ENCODE assay signal across 16 cellular contexts in genomic region chr1:22296701-22297591, GRCh38.
DNase-seq lines count a peak whose midpoint lies in the region; ATAC-seq and TF ChIP-seq lines count a peak whose summit lies in the region.
"Had no signal": no experiment of that assay in that cellular context is flagged by ENCODE, and none has a peak within 500 bp of the region (broad histone marks: within the 10 kb centered on the region; RNA-seq: fewer than 3 reads in every experiment).

No MANE protein-coding gene starts in this region.

- no peaks in the 10 kb centered on the region for H3K79me2 ChIP-seq in DND-41 (ENCODE audit: insufficient read depth, low read length)
- no peaks in the 10 kb centered on the region for H3K79me2 ChIP-seq in mammary epithelial cell (ENCODE audit: insufficient read depth, low read length)

- H3K27ac ChIP-seq in DND-41 (ENCODE audit: low read length) (no peak overlapping the region), mammary epithelial cell (ENCODE audit: insufficient read depth, low read depth, low read length) (no peak overlapping the region)
- H3K27ac ChIP-seq: C4-2B, ovary had no signal

- H3K27me3 Mint-ChIP-seq in activated T-helper 17 cell treated with anti-CD3 and anti-CD28 coated beads, Interleukin-2, amount 50 U/mL, for 72 hours: peaks cover 59% of the 10 kb centered on the region

- H3K4me3 ChIP-seq in DND-41 (ENCODE audit: low read depth in 1 of 2, low read length in 2 of 2) (no peak overlapping the region), H7 (ENCODE audit: insufficient read depth, low read depth, low read length) (no peak overlapping the region), mammary epithelial cell (replicated peaks in 1 of 3; ENCODE audit: insufficient read depth in 1 of 3, low read depth in 2 of 3, low read length in 3 of 3) (no peak overlapping the region)
- H3K4me3 ChIP-seq: mucosa of descending colon, ovary had no signal

- no peak for TF ChIP-seq CTCF in DND-41 (IDR thresholded peaks at IDR 0.05; ENCODE audit: borderline replicate concordance, extremely low read depth, low read length, poor library complexity, severe bottlenecking)
- no peak for TF ChIP-seq CTCF in mammary epithelial cell (conservative IDR thresholded peaks at IDR 0.05 in 1 of 2, IDR thresholded peaks at IDR 0.05 in 1 of 2; ENCODE audit: extremely low read depth in 1 of 2, insufficient read depth in 1 of 2, low read depth in 1 of 2, low read length in 2 of 2)
- TF ChIP-seq CTCF in GM13977 (IDR thresholded peaks at IDR 0.05; ENCODE audit: extremely low read depth, insufficient read depth, missing control alignments): no peak

- dilution Hi-C loops in mammary epithelial cell (cut with HindIII; ENCODE audit: low sequenced_read_pairs): no loop called here

- peak; percentile 31 for DNase-seq in DND-41
- DNase-seq in H7: peak; percentile 30
- DNase-seq in mammary epithelial cell: peak; percentile 56
- peak; percentile 60 for DNase-seq in myocyte (ENCODE audit: low read depth)
- no peak for DNase-seq in Right ventricle myocardium superior
- DNase-seq in GM13977 (ENCODE audit: low spot score): no peak
- DNase-seq in ACHN: no peak
- DNase-seq: activated B cell treated with CpG ODN at 0.5 μM for 24 hours, DMS79 treated with DMSO at 0.1 percent for 48 hours, mucosa of descending colon, NCI-H1105 treated with DMSO at 0.1 percent for 48 hours, NCI-H226, ovary had no signal

- whole genome bisulfite sequencing in mammary epithelial cell (ENCODE audit: low coverage, missing lambda C conversion rate): 3% methylated on average over 13 of the region's 14 CpGs

- no peak overlapping the region for H3K9ac ChIP-seq in DND-41 (ENCODE audit: low read depth, low read length)
- H3K9ac ChIP-seq in mammary epithelial cell (ENCODE audit: insufficient read depth, low read length): no peak overlapping the region

- in situ Hi-C loops in mammary epithelial cell (cut with MboI; ENCODE audit: low sequenced_read_pairs in 2 of 2): no loop called here
- in situ Hi-C loops in GM13977 (cut with MboI; ENCODE audit: low pct_unique_long_range_greater_than_20kb, low sequenced_read_pairs, unreplicated experiment): no loop called here
- in situ Hi-C loops in ACHN (cut with HindIII; ENCODE audit: low pct_ligation_motif_present, low pct_unique_long_range_greater_than_20kb, low sequenced_read_pairs): no loop called here

- H4K20me1 ChIP-seq in DND-41 (ENCODE audit: insufficient read depth, low read length): 0 out of 2 replicates have a peak, but pooled peaks cover 2% of the 10 kb centered on the region
- no peaks in the 10 kb centered on the region for H4K20me1 ChIP-seq in mammary epithelial cell (ENCODE audit: insufficient read depth, low read length)

- CTCF ChIA-PET in mammary epithelial cell (lab: Charles Lee; ENCODE audit: low non-redundant PET): no interaction called here

- BruUV-seq in mammary epithelial cell (replicated peaks; lab: Mats Ljungman, UMichigan): no TSS peak

- no peaks in the 10 kb centered on the region for H3K9me3 Mint-ChIP-seq in activated T-helper 17 cell treated with anti-CD3 and anti-CD28 coated beads, Interleukin-2, amount 50 U/mL, for 72 hours
- H3K9me3 Mint-ChIP-seq: activated B cell treated with CpG ODN at 0.5 μM for 24 hours; activated naive CD4-positive, alpha-beta T cell treated with anti-CD3 and anti-CD28 coated beads, Interleukin-2, amount 50 U/mL, for 72 hours had no signal

- H3K36me3 Mint-ChIP-seq in activated T-helper 17 cell treated with anti-CD3 and anti-CD28 coated beads, Interleukin-2, amount 50 U/mL, for 72 hours (ENCODE audit: low read depth): no peaks in the 10 kb centered on the region
- H3K36me3 Mint-ChIP-seq: activated naive CD4-positive, alpha-beta T cell treated with anti-CD3 and anti-CD28 coated beads, Interleukin-2, amount 50 U/mL, for 72 hours had no signal

- ATAC-seq in DND-41 (ENCODE audit: insufficient read depth, low read depth) (peak; percentile 76), Right ventricle myocardium superior (ENCODE audit: poor library complexity) (no peak)
- ATAC-seq in activated T-helper 17 cell treated with anti-CD3 and anti-CD28 coated beads, Interleukin-2, amount 50 U/mL, for 72 hours (replicated peaks): no peak
- ATAC-seq: mucosa of descending colon had no signal

- no peak overlapping the region for H3K27ac Mint-ChIP-seq in activated T-helper 17 cell treated with anti-CD3 and anti-CD28 coated beads, Interleukin-2, amount 50 U/mL, for 72 hours
- H3K27ac Mint-ChIP-seq: activated B cell treated with CpG ODN at 0.5 μM for 24 hours; activated naive CD4-positive, alpha-beta T cell treated with anti-CD3 and anti-CD28 coated beads, Interleukin-2, amount 50 U/mL, for 72 hours had no signal

- H3K4me1 Mint-ChIP-seq in activated T-helper 17 cell treated with anti-CD3 and anti-CD28 coated beads, Interleukin-2, amount 50 U/mL, for 72 hours: no peaks in the 10 kb centered on the region
- H3K4me1 Mint-ChIP-seq: activated B cell treated with CpG ODN at 0.5 μM for 24 hours had no signal

- no peaks in the 10 kb centered on the region for H3K9me3 ChIP-seq in DND-41 (ENCODE audit: insufficient read depth, low read length, severe bottlenecking)
- H3K9me3 ChIP-seq in mammary epithelial cell (replicated peaks; ENCODE audit: insufficient read depth, low read length): no peaks in the 10 kb centered on the region
- H3K9me3 ChIP-seq: mucosa of descending colon, ovary had no signal

- H3K27me3 ChIP-seq in DND-41 (ENCODE audit: insufficient read depth, low read length, poor library complexity): peaks cover 21% of the 10 kb centered on the region
- no peaks in the 10 kb centered on the region for H3K27me3 ChIP-seq in H7 (ENCODE audit: control insufficient read depth, insufficient read depth, low read length)
- H3K27me3 ChIP-seq in mammary epithelial cell (ENCODE audit: insufficient read depth, low read length): no peaks in the 10 kb centered on the region
- H3K27me3 ChIP-seq: ovary had no signal

- H3K4me2 ChIP-seq in DND-41 (ENCODE audit: insufficient read depth, low read length): no peak overlapping the region
- no peak overlapping the region for H3K4me2 ChIP-seq in mammary epithelial cell (ENCODE audit: insufficient read depth, low read depth, low read length)

- no peak overlapping the region for H3K4me3 Mint-ChIP-seq in activated T-helper 17 cell treated with anti-CD3 and anti-CD28 coated beads, Interleukin-2, amount 50 U/mL, for 72 hours
- H3K4me3 Mint-ChIP-seq: activated B cell treated with CpG ODN at 0.5 μM for 24 hours had no signal

- intact Hi-C loops in mammary epithelial cell (cut with micrococcal nuclease): no loop called here
- intact Hi-C loops in Right ventricle myocardium superior (cut with DNase I): no loop called here

- H2AFZ ChIP-seq in DND-41 (ENCODE audit: low read depth, low read length) (no peak overlapping the region), mammary epithelial cell (ENCODE audit: low read depth, low read length) (peak overlapping the region; percentile 15)

- H3K36me3 ChIP-seq in DND-41 (ENCODE audit: insufficient read depth, low read length) (no peaks in the 10 kb centered on the region), H7 (replicated peaks; ENCODE audit: control insufficient read depth, insufficient read depth, low read length) (no peaks in the 10 kb centered on the region), mammary epithelial cell (ENCODE audit: insufficient read depth, low read length) (no peaks in the 10 kb centered on the region)
- H3K36me3 ChIP-seq: ovary had no signal

- H3K4me1 ChIP-seq in DND-41 (ENCODE audit: insufficient read depth, low read length): peaks cover 10% of the 10 kb centered on the region
- peaks cover 9% of the 10 kb centered on the region for H3K4me1 ChIP-seq in mammary epithelial cell (ENCODE audit: insufficient read depth, low read length)

Comparison
In these comparisons a context has a peak if more than half of its experiments do, and no peak if none do; other contexts are left out.
1. DNase-seq: peak in DND-41 (single experiment), H7 (single experiment), mammary epithelial cell (single experiment) and myocyte (single experiment); none in Right ventricle myocardium superior (single experiment), GM13977 (single experiment) and ACHN (single experiment).